9 cellular contexts compared by ENCODE assay signal in the genomic region with DNA sequence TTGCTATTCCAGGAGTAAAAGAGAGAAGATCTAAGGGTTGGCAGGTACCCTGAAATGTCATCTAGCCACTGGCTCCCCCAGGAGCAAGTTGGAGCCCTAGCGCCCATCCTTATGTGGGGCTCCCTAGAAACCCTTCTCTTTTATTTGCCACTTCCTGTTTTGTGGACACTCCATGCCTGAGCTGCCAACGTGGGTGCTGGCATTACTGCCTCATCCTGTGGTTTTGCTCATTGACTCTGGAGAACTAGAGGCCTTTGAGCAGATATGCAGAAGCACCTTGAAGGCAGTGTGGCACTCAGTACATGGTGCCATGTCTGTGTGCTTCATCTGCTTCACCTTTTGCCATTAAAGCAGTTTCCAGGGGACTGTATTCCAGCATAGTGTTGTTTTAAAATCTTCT. TPM values are rescaled to one million over a fixed set of nuclear protein-coding genes. Genes with fewer than 3 reads are reported as not detected.
A peak's percentile ranks its signal among the peaks of the same experiment; 100 is the strongest.
DNase-seq lines count a peak whose midpoint lies in the region; ATAC-seq and TF ChIP-seq lines count a peak whose summit lies in the region.
"Had no signal": no experiment of that assay in that cellular context is flagged by ENCODE, and none has a peak within 500 bp of the region (broad histone marks: within the 10 kb centered on the region; RNA-seq: fewer than 3 reads in every experiment).

No MANE protein-coding gene starts in this region.

- no peak for TF ChIP-seq CTCF in epithelial cell of esophagus (IDR thresholded peaks at IDR 0.05; ENCODE audit: insufficient read depth, low read depth, low read length, missing control alignments)

- peaks cover 77% of the 10 kb centered on the region for H3K36me3 Mint-ChIP-seq in stimulated activated memory B cell treated with anti-CD40 and anti-IgM and Interleukin-4, amounts not matched to agents 10 μg/mL and 1 μg/mL and 100 μg/mL, for 72 hours

- peak; percentile 5 for ATAC-seq in stimulated activated memory B cell treated with anti-CD40 and anti-IgM and Interleukin-4, amounts not matched to agents 10 μg/mL and 1 μg/mL and 100 μg/mL, for 72 hours
- ATAC-seq in GM18868 (IDR thresholded peaks at IDR 0.05; ENCODE audit: unreplicated experiment): no peak
- ATAC-seq in HG02870 (IDR thresholded peaks at IDR 0.05; ENCODE audit: unreplicated experiment): no peak

- H3K4me3 ChIP-seq in epithelial cell of esophagus (ENCODE audit: low read length): no peak overlapping the region
- H3K4me3 ChIP-seq: ovary had no signal

- peak overlapping the region; percentile 42 for H3K4me3 Mint-ChIP-seq in stimulated activated memory B cell treated with anti-CD40 and anti-IgM and Interleukin-4, amounts not matched to agents 10 μg/mL and 1 μg/mL and 100 μg/mL, for 72 hours

- peak overlapping the region; percentile 92 for H3K27ac Mint-ChIP-seq in stimulated activated memory B cell treated with anti-CD40 and anti-IgM and Interleukin-4, amounts not matched to agents 10 μg/mL and 1 μg/mL and 100 μg/mL, for 72 hours

- H3K9me3 Mint-ChIP-seq in stimulated activated memory B cell treated with anti-CD40 and anti-IgM and Interleukin-4, amounts not matched to agents 10 μg/mL and 1 μg/mL and 100 μg/mL, for 72 hours: peaks cover 4% of the 10 kb centered on the region

- H3K4me1 Mint-ChIP-seq in stimulated activated memory B cell treated with anti-CD40 and anti-IgM and Interleukin-4, amounts not matched to agents 10 μg/mL and 1 μg/mL and 100 μg/mL, for 72 hours: peaks cover 87% of the 10 kb centered on the region

- DNase-seq in HK-2 (ENCODE audit: unreplicated experiment): peak; percentile 25
- DNase-seq in SIG-M5 treated with dmso at 0.1 percent for 504 hours (lab: John Stamatoyannopoulos, UW; ENCODE audit: unreplicated experiment): peak; percentile 84
- DNase-seq in epithelial cell of esophagus (ENCODE audit: low read depth): peak; percentile 58
- DNase-seq in NCI-H2171 (lab: John Stamatoyannopoulos, UW): no peak
- no peak for DNase-seq in ureter (ENCODE audit: low spot score)
- DNase-seq: ovary had no signal

- H3K27me3 Mint-ChIP-seq in stimulated activated memory B cell treated with anti-CD40 and anti-IgM and Interleukin-4, amounts not matched to agents 10 μg/mL and 1 μg/mL and 100 μg/mL, for 72 hours: no peaks in the 10 kb centered on the region

RNA-seq across cellular contexts. Expression of a gene that starts 8.1 kb away (rescaled TPM):
- total RNA-seq in ureter: 57.3 TPM

Comparison
In these comparisons a context has a peak if more than half of its experiments do, and no peak if none do; other contexts are left out.
1. DNase-seq: peak in HK-2 (single experiment), SIG-M5 treated with dmso at 0.1 percent for 504 hours (single experiment) and epithelial cell of esophagus (single experiment); none in NCI-H2171 (single experiment) and ureter (single experiment).